In the genomic region with DNA sequence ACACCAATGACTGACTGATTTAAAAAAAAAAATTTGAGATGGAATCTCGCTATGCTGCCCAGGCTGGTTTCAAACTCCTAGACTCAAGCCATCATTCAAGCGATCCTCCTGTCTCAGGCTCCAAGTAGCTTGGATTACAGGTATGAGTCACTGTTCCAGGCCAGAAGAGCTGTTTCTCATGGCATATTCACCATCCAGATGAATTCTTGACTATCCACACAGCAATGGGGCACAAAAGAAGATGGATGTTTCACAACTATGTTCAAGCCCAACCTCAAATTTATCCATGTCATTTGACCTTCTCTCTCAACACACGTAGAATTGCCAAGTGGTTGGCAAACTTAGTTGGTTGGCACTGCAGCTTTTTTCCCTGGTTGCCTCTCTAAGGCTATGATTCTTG, we compare ENCODE assay signal across 2 cellular contexts.
TF ChIP-seq lines count a peak whose summit lies in the region.

No MANE protein-coding gene starts in this region.

TF ChIP-seq in IMR-90, 13 proteins besides CTCF, POLR2A, EP300 and RAD21:
- TF ChIP-seq RFX5 (IDR thresholded peaks at IDR 0.05; ENCODE audit: low read depth, low read length) (no peak), NFE2L2 (IDR thresholded peaks at IDR 0.05; ENCODE audit: low read depth, low read length) (no peak), CHD1 (IDR thresholded peaks at IDR 0.05; ENCODE audit: low read depth, low read length) (no peak), MAZ (IDR thresholded peaks at IDR 0.05; ENCODE audit: borderline replicate concordance, low read depth, low read length) (no peak), MAFK (IDR thresholded peaks at IDR 0.05; ENCODE audit: low read depth, low read length) (no peak), CEBPB (IDR thresholded peaks at IDR 0.05; ENCODE audit: low read depth, low read length) (peak; percentile 55), SMC3 (IDR thresholded peaks at IDR 0.05; ENCODE audit: low read depth, low read length) (no peak), MXI1 (IDR thresholded peaks at IDR 0.05; ENCODE audit: borderline replicate concordance, low read depth, low read length) (no peak), BHLHE40 (IDR thresholded peaks at IDR 0.05; ENCODE audit: low read depth, low read length) (no peak), FOS (IDR thresholded peaks at IDR 0.05; ENCODE audit: low read depth, low read length) (peak; percentile 28; the same call in 1 of the 2 replicates), RCOR1 (IDR thresholded peaks at IDR 0.05; ENCODE audit: insufficient replicate concordance, low read length) (no peak)
- TF ChIP-seq, protein P1, sequence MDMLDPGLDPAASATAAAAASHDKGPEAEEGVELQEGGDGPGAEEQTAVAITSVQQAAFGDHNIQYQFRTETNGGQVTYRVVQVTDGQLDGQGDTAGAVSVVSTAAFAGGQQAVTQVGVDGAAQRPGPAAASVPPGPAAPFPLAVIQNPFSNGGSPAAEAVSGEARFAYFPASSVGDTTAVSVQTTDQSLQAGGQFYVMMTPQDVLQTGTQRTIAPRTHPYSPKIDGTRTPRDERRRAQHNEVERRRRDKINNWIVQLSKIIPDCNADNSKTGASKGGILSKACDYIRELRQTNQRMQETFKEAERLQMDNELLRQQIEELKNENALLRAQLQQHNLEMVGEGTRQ (IDR thresholded peaks at IDR 0.05; ENCODE audit: low read depth, low read length): no peak
- TF ChIP-seq, protein P2, sequence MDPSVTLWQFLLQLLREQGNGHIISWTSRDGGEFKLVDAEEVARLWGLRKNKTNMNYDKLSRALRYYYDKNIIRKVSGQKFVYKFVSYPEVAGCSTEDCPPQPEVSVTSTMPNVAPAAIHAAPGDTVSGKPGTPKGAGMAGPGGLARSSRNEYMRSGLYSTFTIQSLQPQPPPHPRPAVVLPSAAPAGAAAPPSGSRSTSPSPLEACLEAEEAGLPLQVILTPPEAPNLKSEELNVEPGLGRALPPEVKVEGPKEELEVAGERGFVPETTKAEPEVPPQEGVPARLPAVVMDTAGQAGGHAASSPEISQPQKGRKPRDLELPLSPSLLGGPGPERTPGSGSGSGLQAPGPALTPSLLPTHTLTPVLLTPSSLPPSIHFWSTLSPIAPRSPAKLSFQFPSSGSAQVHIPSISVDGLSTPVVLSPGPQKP (IDR thresholded peaks at IDR 0.05; ENCODE audit: borderline replicate concordance, low read depth, low read length): no peak
TF ChIP-seq in IMR-90: peak in this region for 2.

TF ChIP-seq in GM23338, 12 proteins besides CTCF, POLR2A, EP300 and RAD21:
- TF ChIP-seq, protein P3, sequence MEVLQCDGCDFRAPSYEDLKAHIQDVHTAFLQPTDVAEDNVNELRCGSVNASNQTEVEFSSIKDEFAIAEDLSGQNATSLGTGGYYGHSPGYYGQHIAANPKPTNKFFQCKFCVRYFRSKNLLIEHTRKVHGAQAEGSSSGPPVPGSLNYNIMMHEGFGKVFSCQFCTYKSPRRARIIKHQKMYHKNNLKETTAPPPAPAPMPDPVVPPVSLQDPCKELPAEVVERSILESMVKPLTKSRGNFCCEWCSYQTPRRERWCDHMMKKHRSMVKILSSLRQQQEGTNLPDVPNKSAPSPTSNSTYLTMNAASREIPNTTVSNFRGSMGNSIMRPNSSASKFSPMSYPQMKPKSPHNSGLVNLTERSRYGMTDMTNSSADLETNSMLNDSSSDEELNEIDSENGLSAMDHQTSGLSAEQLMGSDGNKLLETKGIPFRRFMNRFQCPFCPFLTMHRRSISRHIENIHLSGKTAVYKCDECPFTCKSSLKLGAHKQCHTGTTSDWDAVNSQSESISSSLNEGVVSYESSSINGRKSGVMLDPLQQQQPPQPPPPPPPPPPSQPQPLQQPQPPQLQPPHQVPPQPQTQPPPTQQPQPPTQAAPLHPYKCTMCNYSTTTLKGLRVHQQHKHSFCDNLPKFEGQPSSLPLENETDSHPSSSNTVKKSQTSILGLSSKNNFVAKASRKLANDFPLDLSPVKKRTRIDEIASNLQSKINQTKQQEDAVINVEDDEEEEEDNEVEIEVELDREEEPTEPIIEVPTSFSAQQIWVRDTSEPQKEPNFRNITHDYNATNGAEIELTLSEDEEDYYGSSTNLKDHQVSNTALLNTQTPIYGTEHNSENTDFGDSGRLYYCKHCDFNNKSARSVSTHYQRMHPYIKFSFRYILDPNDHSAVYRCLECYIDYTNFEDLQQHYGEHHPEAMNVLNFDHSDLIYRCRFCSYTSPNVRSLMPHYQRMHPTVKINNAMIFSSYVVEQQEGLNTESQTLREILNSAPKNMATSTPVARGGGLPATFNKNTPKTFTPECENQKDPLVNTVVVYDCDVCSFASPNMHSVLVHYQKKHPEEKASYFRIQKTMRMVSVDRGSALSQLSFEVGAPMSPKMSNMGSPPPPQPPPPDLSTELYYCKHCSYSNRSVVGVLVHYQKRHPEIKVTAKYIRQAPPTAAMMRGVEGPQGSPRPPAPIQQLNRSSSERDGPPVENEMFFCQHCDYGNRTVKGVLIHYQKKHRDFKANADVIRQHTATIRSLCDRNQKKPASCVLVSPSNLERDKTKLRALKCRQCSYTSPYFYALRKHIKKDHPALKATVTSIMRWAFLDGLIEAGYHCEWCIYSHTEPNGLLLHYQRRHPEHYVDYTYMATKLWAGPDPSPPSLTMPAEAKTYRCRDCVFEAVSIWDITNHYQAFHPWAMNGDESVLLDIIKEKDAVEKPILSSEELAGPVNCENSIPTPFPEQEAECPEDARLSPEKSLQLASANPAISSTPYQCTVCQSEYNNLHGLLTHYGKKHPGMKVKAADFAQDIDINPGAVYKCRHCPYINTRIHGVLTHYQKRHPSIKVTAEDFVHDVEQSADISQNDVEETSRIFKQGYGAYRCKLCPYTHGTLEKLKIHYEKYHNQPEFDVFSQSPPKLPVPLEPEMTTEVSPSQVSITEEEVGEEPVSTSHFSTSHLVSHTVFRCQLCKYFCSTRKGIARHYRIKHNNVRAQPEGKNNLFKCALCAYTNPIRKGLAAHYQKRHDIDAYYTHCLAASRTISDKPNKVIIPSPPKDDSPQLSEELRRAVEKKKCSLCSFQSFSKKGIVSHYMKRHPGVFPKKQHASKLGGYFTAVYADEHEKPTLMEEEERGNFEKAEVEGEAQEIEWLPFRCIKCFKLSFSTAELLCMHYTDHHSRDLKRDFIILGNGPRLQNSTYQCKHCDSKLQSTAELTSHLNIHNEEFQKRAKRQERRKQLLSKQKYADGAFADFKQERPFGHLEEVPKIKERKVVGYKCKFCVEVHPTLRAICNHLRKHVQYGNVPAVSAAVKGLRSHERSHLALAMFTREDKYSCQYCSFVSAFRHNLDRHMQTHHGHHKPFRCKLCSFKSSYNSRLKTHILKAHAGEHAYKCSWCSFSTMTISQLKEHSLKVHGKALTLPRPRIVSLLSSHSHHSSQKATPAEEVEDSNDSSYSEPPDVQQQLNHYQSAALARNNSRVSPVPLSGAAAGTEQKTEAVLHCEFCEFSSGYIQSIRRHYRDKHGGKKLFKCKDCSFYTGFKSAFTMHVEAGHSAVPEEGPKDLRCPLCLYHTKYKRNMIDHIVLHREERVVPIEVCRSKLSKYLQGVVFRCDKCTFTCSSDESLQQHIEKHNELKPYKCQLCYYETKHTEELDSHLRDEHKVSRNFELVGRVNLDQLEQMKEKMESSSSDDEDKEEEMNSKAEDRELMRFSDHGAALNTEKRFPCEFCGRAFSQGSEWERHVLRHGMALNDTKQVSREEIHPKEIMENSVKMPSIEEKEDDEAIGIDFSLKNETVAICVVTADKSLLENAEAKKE (CRISPR knock-in tag; IDR thresholded peaks at IDR 0.05): no peak
- TF ChIP-seq ZNF114 (CRISPR knock-in tag; IDR thresholded peaks at IDR 0.05): no peak
- TF ChIP-seq NANOG (IDR thresholded peaks at IDR 0.05; ENCODE audit: borderline replicate concordance): no peak
- TF ChIP-seq, protein P4, sequence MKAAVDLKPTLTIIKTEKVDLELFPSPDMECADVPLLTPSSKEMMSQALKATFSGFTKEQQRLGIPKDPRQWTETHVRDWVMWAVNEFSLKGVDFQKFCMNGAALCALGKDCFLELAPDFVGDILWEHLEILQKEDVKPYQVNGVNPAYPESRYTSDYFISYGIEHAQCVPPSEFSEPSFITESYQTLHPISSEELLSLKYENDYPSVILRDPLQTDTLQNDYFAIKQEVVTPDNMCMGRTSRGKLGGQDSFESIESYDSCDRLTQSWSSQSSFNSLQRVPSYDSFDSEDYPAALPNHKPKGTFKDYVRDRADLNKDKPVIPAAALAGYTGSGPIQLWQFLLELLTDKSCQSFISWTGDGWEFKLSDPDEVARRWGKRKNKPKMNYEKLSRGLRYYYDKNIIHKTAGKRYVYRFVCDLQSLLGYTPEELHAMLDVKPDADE (IDR thresholded peaks at IDR 0.05): no peak
- TF ChIP-seq EZH2phosphoT487 (IDR thresholded peaks at IDR 0.05; ENCODE audit: unreplicated experiment): no peak
- no peak for TF ChIP-seq JUNB (IDR thresholded peaks at IDR 0.05; ENCODE audit: unreplicated experiment)
- no peak for TF ChIP-seq POLR2AphosphoS5 (IDR thresholded peaks at IDR 0.05; ENCODE audit: low read depth)
- TF ChIP-seq ZNF331 (CRISPR knock-in tag; IDR thresholded peaks at IDR 0.05; ENCODE audit: low read depth): no peak
- no peak for TF ChIP-seq EZH2 (IDR thresholded peaks at IDR 0.05; ENCODE audit: low read depth, unreplicated experiment)
- no peak for TF ChIP-seq STAT1 (IDR thresholded peaks at IDR 0.05; ENCODE audit: unreplicated experiment)
- no peak for TF ChIP-seq CREB1 (CRISPR knock-in tag; IDR thresholded peaks at IDR 0.05; ENCODE audit: low read depth)
- TF ChIP-seq, protein P5, sequence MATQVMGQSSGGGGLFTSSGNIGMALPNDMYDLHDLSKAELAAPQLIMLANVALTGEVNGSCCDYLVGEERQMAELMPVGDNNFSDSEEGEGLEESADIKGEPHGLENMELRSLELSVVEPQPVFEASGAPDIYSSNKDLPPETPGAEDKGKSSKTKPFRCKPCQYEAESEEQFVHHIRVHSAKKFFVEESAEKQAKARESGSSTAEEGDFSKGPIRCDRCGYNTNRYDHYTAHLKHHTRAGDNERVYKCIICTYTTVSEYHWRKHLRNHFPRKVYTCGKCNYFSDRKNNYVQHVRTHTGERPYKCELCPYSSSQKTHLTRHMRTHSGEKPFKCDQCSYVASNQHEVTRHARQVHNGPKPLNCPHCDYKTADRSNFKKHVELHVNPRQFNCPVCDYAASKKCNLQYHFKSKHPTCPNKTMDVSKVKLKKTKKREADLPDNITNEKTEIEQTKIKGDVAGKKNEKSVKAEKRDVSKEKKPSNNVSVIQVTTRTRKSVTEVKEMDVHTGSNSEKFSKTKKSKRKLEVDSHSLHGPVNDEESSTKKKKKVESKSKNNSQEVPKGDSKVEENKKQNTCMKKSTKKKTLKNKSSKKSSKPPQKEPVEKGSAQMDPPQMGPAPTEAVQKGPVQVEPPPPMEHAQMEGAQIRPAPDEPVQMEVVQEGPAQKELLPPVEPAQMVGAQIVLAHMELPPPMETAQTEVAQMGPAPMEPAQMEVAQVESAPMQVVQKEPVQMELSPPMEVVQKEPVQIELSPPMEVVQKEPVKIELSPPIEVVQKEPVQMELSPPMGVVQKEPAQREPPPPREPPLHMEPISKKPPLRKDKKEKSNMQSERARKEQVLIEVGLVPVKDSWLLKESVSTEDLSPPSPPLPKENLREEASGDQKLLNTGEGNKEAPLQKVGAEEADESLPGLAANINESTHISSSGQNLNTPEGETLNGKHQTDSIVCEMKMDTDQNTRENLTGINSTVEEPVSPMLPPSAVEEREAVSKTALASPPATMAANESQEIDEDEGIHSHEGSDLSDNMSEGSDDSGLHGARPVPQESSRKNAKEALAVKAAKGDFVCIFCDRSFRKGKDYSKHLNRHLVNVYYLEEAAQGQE (IDR thresholded peaks at IDR 0.05; ENCODE audit: unreplicated experiment): no peak
